ENCODE assay signal across 8 cellular contexts in genomic region chr1:26999440-26999987, GRCh38. TPM values are rescaled to one million over a fixed set of nuclear protein-coding genes. Genes with fewer than 3 reads are reported as not detected.
DNase-seq lines count a peak whose midpoint lies in the region; ATAC-seq lines count a peak whose summit lies in the region.

No MANE protein-coding gene starts in this region.

- H3K27ac ChIP-seq in epithelial cell of prostate (peak overlapping the region; percentile 95), mesodermal cell (ENCODE audit: low read depth, low read length, severe bottlenecking) (peak overlapping the region; percentile 96)

- no peak overlapping the region for H3K4me3 ChIP-seq in mesodermal cell (ENCODE audit: extremely low read depth, insufficient read depth, low read length, poor library complexity, severe bottlenecking)

- WGBS in mesodermal cell (ENCODE audit: insufficient coverage in 2 of 2), 2 experiments: 38 to 50% methylated on average over 4 of the region's 7 CpGs

- ATAC-seq in HG03139 (IDR thresholded peaks at IDR 0.05; ENCODE audit: unreplicated experiment): no peak
- ATAC-seq in GM21717 (IDR thresholded peaks at IDR 0.05; ENCODE audit: unreplicated experiment): no peak

- intact Hi-C loops in posterior cingulate gyrus (cut with DNase I): loop anchor here (5.0 kb wide), 1 partner anchor 43 kb away; no protein-coding TSS in a partner anchor

- no peaks in the 10 kb centered on the region for H3K9me3 ChIP-seq in mesodermal cell (ENCODE audit: control insufficient read depth, low read length)

- peaks cover 7% of the 10 kb centered on the region for H3K36me3 ChIP-seq in mesodermal cell (ENCODE audit: control insufficient read depth, insufficient read depth, low read length)

- peak; percentile 74 for DNase-seq in 8988T
- peak; percentile 92 for DNase-seq in LHCN-M2 (ENCODE audit: low read depth)
- no peak for DNase-seq in epithelial cell of prostate (ENCODE audit: low read depth, low spot score)
- no peak for DNase-seq in COLO668 (lab: John Stamatoyannopoulos, UW; ENCODE audit: unreplicated experiment)
- DNase-seq in posterior cingulate gyrus: no peak

- H3K4me1 ChIP-seq in mesodermal cell (ENCODE audit: control insufficient read depth, insufficient read depth, low read length, poor library complexity, severe bottlenecking): peaks cover 60% of the 10 kb centered on the region

RNA-seq across cellular contexts. Expression of gene TRNP1, which starts 6.0 kb away (rescaled TPM):
- 22.4 and 27.0 TPM in 2 replicates for total RNA-seq in LHCN-M2 (2014; rRNA removed)
- 16.7 TPM for polyA plus RNA-seq in LHCN-M2 (2012)
- 11.3 TPM for polyA plus RNA-seq in mesodermal cell (2013, experiment 1 of 2)
- 9.1 TPM for polyA plus RNA-seq in mesodermal cell (2013, experiment 2 of 2)

RNA-seq across cellular contexts. Expression of gene TENT5B, which starts 13.1 kb away (rescaled TPM):
- 3.3 and 3.6 TPM in 2 replicates for total RNA-seq in LHCN-M2 (2014; rRNA removed)
- polyA plus RNA-seq in LHCN-M2 (2012): 5.8 TPM
- polyA plus RNA-seq in mesodermal cell (2013, experiment 1 of 2): 8.0 TPM
- 7.1 TPM for polyA plus RNA-seq in mesodermal cell (2013, experiment 2 of 2)

RNA-seq across cellular contexts. Expression of gene KDF1, which starts 39.2 kb away (rescaled TPM):
- total RNA-seq in LHCN-M2 (2014; rRNA removed): not detected in 2 replicates
- not detected for polyA plus RNA-seq in LHCN-M2 (2012)
- polyA plus RNA-seq in mesodermal cell (2013, experiment 1 of 2): not detected
- polyA plus RNA-seq in mesodermal cell (2013, experiment 2 of 2): not detected

Comparison
In these comparisons a context has a peak if more than half of its experiments do, and no peak if none do; other contexts are left out.
1. DNase-seq: peak in 8988T (single experiment) and LHCN-M2 (single experiment); none in epithelial cell of prostate (single experiment), COLO668 (single experiment) and posterior cingulate gyrus (0 of 10).